ENCODE assay signal across 9 cellular contexts in the genomic region with DNA sequence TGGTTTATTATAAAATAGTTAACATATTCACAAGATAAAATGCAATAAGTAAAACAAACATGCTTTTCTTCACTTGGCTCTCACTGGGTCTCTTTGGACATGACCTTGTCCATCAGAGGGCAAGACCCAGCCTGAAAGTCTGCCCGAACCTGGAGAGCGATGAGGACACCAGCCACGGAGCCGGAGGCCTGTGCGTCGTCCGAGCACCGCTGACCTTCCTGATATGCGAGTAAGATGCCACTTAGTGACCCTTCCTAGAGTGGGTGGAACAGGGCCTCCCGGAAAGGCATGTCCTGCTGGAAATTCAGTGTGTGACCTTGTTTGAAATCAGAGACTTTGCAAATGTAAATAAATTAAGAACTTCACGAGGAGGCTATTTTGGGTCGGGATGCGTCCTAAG. TPM values are rescaled to one million over a fixed set of nuclear protein-coding genes. Genes with fewer than 3 reads are reported as not detected.
"Had no signal": no experiment of that assay in that cellular context is flagged by ENCODE, and none has a peak within 500 bp of the region (broad histone marks: within the 10 kb centered on the region; RNA-seq: fewer than 3 reads in every experiment).

No MANE protein-coding gene starts in this region.

- H3K27ac Mint-ChIP-seq: HFFc6, IgD-negative memory B cell had no signal

- H3K4me2 ChIP-seq: KMS-11 had no signal

- H3K36me3 Mint-ChIP-seq: IgD-negative memory B cell had no signal

- H3K36me3 ChIP-seq: HAP-1 had no signal

- ATAC-seq: HCT116 had no signal

- H3K27ac ChIP-seq: GM23248, KMS-11 had no signal

- H3K4me3 Mint-ChIP-seq: HFFc6, IgD-negative memory B cell had no signal

- H2AFZ ChIP-seq: GM23248 had no signal

- H3K4me1 Mint-ChIP-seq: IgD-negative memory B cell had no signal

- DNase-seq: GM23248, GOT3, HFFc6, KBM-7 had no signal

- H3K27me3 Mint-ChIP-seq: IgD-negative memory B cell had no signal

- H3K4me3 ChIP-seq: GM23248, HAP-1 had no signal

- H3K9ac ChIP-seq: GM23248, KMS-11 had no signal

- H3K4me1 ChIP-seq: HAP-1 had no signal

- H3K9me3 ChIP-seq: HAP-1 had no signal

RNA-seq across cellular contexts. Expression of a gene that starts 52.9 kb away (rescaled TPM):
- total RNA-seq: H4 had no signal
- polyA plus RNA-seq: IgD-negative memory B cell had no signal
